8 cellular contexts compared by ENCODE assay signal in genomic region chr1:227542153-227543120, GRCh38. TPM values are rescaled to one million over a fixed set of nuclear protein-coding genes. Genes with fewer than 3 reads are reported as not detected.
DNase-seq lines count a peak whose midpoint lies in the region; ATAC-seq and TF ChIP-seq lines count a peak whose summit lies in the region.

No MANE protein-coding gene starts in this region.

- H3K4me3 ChIP-seq in kidney epithelial cell (ENCODE audit: low read depth, low read length) (peak overlapping the region; percentile 67), Caco-2 (ENCODE audit: low read depth, low read length) (no peak overlapping the region)

- no peaks in the 10 kb centered on the region for H3K27me3 Mint-ChIP-seq in Caco-2 (ENCODE audit: insufficient read depth, unreplicated experiment)

- H3K9me3 ChIP-seq in Caco-2 = no peaks in the 10 kb centered on the region

- POLR2A ChIA-PET in Caco-2 (lab: Charles Lee) = no interaction called here

- no peaks in the 10 kb centered on the region for H3K36me3 ChIP-seq in kidney epithelial cell (ENCODE audit: control insufficient read depth, insufficient read depth, low read length)
- no peaks in the 10 kb centered on the region for H3K36me3 ChIP-seq in Caco-2 (ENCODE audit: control insufficient read depth, insufficient read depth, low read length)

- intact Hi-C loops in Caco-2 (cut with micrococcal nuclease; ENCODE audit: unreplicated experiment) = no loop called here

- no TSS peak for BruUV-seq in Caco-2 (replicated peaks; lab: Mats Ljungman, UMichigan)

- no peaks in the 10 kb centered on the region for H3K4me1 Mint-ChIP-seq in Caco-2 (ENCODE audit: low read depth, unreplicated experiment)

- no peaks in the 10 kb centered on the region for H3K36me3 Mint-ChIP-seq in Caco-2 (ENCODE audit: insufficient read depth, unreplicated experiment)

- peak; percentile 78 to 87 for DNase-seq in NCI-H2081 (lab: John Stamatoyannopoulos, UW)
- DNase-seq in activated CD4-positive, CD25-positive, alpha-beta regulatory T cell treated with anti-CD3 and anti-CD28 coated beads, Interleukin-2, amount 50 U/mL, for 16 hours (ENCODE audit: low read depth, low spot score) = peak; percentile 79
- peak; percentile 54 for DNase-seq in cerebellar cortex (ENCODE audit: low spot score)
- DNase-seq in kidney epithelial cell (ENCODE audit: low read depth) = peak; percentile 25
- DNase-seq in stimulated activated CD4-positive, alpha-beta T cell treated with anti-CD3 and anti-CD28 coated beads, Interleukin-12 subunit alpha, Interleukin-12 subunit beta, amount 100 ng/mL, for 48 hours (ENCODE audit: low read depth in 2 of 3, low spot score in 1 of 3) = peak; percentile 77 to 87 (median 81)
- DNase-seq in Caco-2 = no peak

- H3K27me3 ChIP-seq in kidney epithelial cell (ENCODE audit: control insufficient read depth, insufficient read depth, low read length) (no peaks in the 10 kb centered on the region), Caco-2 (replicated peaks; ENCODE audit: control insufficient read depth, insufficient read depth, low read length) (no peaks in the 10 kb centered on the region)

- TF ChIP-seq CTCF in kidney epithelial cell (IDR thresholded peaks at IDR 0.05; ENCODE audit: insufficient read depth, low read length, poor library complexity, severe bottlenecking) = peak; percentile 56
- peak in 1 of 2 experiments; percentile 34 for TF ChIP-seq CTCF in Caco-2 (IDR thresholded peaks at IDR 0.05; ENCODE audit: insufficient read depth in 1 of 2, low read depth in 1 of 2, low read length in 1 of 2, severe bottlenecking in 1 of 2, unreplicated experiment in 1 of 2)

- H3K27ac Mint-ChIP-seq in Caco-2 (ENCODE audit: unreplicated experiment) = no peak overlapping the region

- H3K4me1 ChIP-seq in Caco-2 = no peaks in the 10 kb centered on the region

- peak; percentile 98 for ATAC-seq in GM18498 (IDR thresholded peaks at IDR 0.05; ENCODE audit: unreplicated experiment)
- ATAC-seq in HG02852 (IDR thresholded peaks at IDR 0.05; ENCODE audit: unreplicated experiment) = peak; percentile 97

- no peak overlapping the region for H3K4me3 Mint-ChIP-seq in Caco-2 (ENCODE audit: unreplicated experiment)

- H3K9me3 Mint-ChIP-seq in Caco-2 (ENCODE audit: unreplicated experiment) = no peaks in the 10 kb centered on the region

- CTCF ChIA-PET in Caco-2 (lab: Charles Lee) = interaction anchor here (0.6 kb wide), 1 partner anchor 676 kb away, joined by 5 read pairs; no protein-coding TSS in a partner anchor

RNA-seq across cellular contexts. Expression of gene ZNF678, which starts 20.9 kb away (rescaled TPM):
- total RNA-seq in kidney epithelial cell (7.6 and 9.8 TPM in 2 replicates), Caco-2 (2022) (10.5 and 10.7 TPM in 2 replicates)

Comparison
In these comparisons a context has a peak if more than half of its experiments do, and no peak if none do; other contexts are left out.
1. DNase-seq: peak in NCI-H2081 (2 of 2), activated CD4-positive, CD25-positive, alpha-beta regulatory T cell treated with anti-CD3 and anti-CD28 coated beads, Interleukin-2, amount 50 U/mL, for 16 hours (single experiment), cerebellar cortex (single experiment), kidney epithelial cell (single experiment) and stimulated activated CD4-positive, alpha-beta T cell treated with anti-CD3 and anti-CD28 coated beads, Interleukin-12 subunit alpha, Interleukin-12 subunit beta, amount 100 ng/mL, for 48 hours (3 of 3); none in Caco-2 (0 of 2).